In the genomic region with DNA sequence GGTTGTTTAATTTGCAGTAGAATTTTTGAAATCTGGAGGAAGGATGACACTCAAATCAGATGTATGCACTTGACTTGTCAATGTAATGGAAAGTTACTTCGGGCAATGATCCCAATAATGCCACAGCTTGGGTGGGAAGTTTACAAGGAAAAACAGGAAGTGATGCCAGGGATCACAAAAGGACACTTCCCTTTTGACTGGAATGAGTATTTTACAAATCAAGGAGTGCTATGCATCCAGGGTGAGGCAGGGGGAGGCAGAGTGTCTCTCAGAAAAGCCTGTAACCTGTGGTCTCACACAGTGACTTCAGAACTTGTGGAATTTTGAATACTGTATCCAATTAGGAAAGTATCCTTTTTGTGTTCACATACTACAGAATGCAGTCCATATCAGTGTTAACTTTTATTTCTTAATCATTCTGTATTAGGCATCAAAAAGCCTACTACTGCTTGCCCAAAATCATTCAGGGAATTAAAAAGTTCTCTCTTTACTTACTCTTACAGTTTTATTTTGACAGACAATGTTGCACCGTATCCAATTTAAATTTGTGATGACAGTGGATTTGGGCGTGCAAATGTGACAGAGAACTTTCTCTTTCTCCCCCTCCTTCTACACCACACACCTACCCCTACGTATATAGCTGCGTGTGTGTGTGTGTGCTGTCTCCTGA, we compare ENCODE assay signal across 8 cellular contexts.
DNase-seq lines count a peak whose midpoint lies in the region; ATAC-seq, FAIRE-seq and TF ChIP-seq lines count a peak whose summit lies in the region.

No MANE protein-coding gene starts in this region.

- no peak overlapping the region for H3K9ac ChIP-seq in KMS-11
- H3K9ac ChIP-seq in adipocyte (ENCODE audit: low read length) = no peak overlapping the region

- ATAC-seq in upper lobe of left lung (ENCODE audit: low FRiP score in 2 of 2) = peak; percentile 57 to 73
- no peak for ATAC-seq in stimulated activated naive CD8-positive, alpha-beta T cell treated with anti-CD3 and anti-CD28 coated beads, Interleukin-15, Interleukin-2, amounts not matched to agents 100 U/mL and 50 U/mL, for 24 hours

- FAIRE-seq in GM12892 (lab: Jason Lieb, UNC) = no peak

- H3K27me3 ChIP-seq in KMS-11 (ENCODE audit: insufficient read depth, low read depth) (no peaks in the 10 kb centered on the region), adipocyte (replicated peaks; ENCODE audit: control insufficient read depth, insufficient read depth, low read length) (no peaks in the 10 kb centered on the region), upper lobe of left lung (no peaks in the 10 kb centered on the region), ovary (no peaks in the 10 kb centered on the region)

- no TSS peak for BruUV-seq in Calu3 (replicated peaks; lab: Mats Ljungman, UMichigan)

- DNase-seq in Calu3 = peak; percentile 80
- peak; percentile 76 for DNase-seq in adipocyte (ENCODE audit: low read depth)
- peak; percentile 8 for DNase-seq in inferior parietal cortex (ENCODE audit: extremely low spot score)
- DNase-seq in upper lobe of left lung = peak in 1 of 2 donors; percentile 66
- DNase-seq in stimulated activated naive CD8-positive, alpha-beta T cell treated with anti-CD3 and anti-CD28 coated beads, Interleukin-15, Interleukin-2, amounts not matched to agents 100 U/mL and 50 U/mL, for 24 hours = no peak
- DNase-seq in GM12892 (ENCODE audit: insufficient read length) = no peak
- DNase-seq in ovary = no peak

- H3K4me1 Mint-ChIP-seq in Calu3 (ENCODE audit: low read depth, unreplicated experiment) = peaks cover 13% of the 10 kb centered on the region

- CTCF ChIA-PET in Calu3 (lab: Charles Lee) = interaction anchor here (0.6 to 2.8 kb wide), 7 partner anchors 17 to 450 kb away, joined by 3 to 10 read pairs (median 6); no protein-coding TSS in a partner anchor

- no peak overlapping the region for H3K4me3 Mint-ChIP-seq in Calu3 (ENCODE audit: low read depth, unreplicated experiment)

- H2AFZ ChIP-seq in KMS-11 (ENCODE audit: low read depth) = no peak overlapping the region

- H3K27me3 Mint-ChIP-seq in Calu3 (ENCODE audit: unreplicated experiment) = no peaks in the 10 kb centered on the region

- H3K79me2 ChIP-seq in KMS-11 (ENCODE audit: insufficient read depth, low read depth) = no peaks in the 10 kb centered on the region

- H3K9me3 Mint-ChIP-seq in Calu3 (ENCODE audit: low read depth, unreplicated experiment) = no peaks in the 10 kb centered on the region

- TF ChIP-seq POLR2A in upper lobe of left lung (IDR thresholded peaks at IDR 0.05) = no peak
- TF ChIP-seq POLR2A in GM12892 (IDR thresholded peaks at IDR 0.05; ENCODE audit: low read depth, low read length) = no peak
- no peak for TF ChIP-seq POLR2A in ovary (IDR thresholded peaks at IDR 0.05)

- H3K36me3 Mint-ChIP-seq in Calu3 (ENCODE audit: insufficient read depth, unreplicated experiment) = no peaks in the 10 kb centered on the region

- no peak overlapping the region for H3K4me2 ChIP-seq in KMS-11

- H3K27ac ChIP-seq in KMS-11 (no peak overlapping the region), upper lobe of left lung (peak overlapping the region in 1 of 4 donors; percentile 13), ovary (no peak overlapping the region)

- no peaks in the 10 kb centered on the region for H3K4me1 ChIP-seq in KMS-11 (ENCODE audit: low read depth, poor library complexity, severe bottlenecking)
- H3K4me1 ChIP-seq in adipocyte (ENCODE audit: control insufficient read depth, insufficient read depth, low read length) = peaks cover 8% of the 10 kb centered on the region
- H3K4me1 ChIP-seq in upper lobe of left lung = peaks cover 3 to 7% (median 5%) of the 10 kb centered on the region in 4 donors
- H3K4me1 ChIP-seq in ovary (ENCODE audit: insufficient read depth) = no peaks in the 10 kb centered on the region

- TF ChIP-seq CTCF in Calu3 (IDR thresholded peaks at IDR 0.05; ENCODE audit: unreplicated experiment) (peak; percentile 88), KMS-11 (conservative IDR thresholded peaks at IDR 0.05; ENCODE audit: low read depth, low read length) (peak; percentile 41; the same call in 1 of the 2 replicates), upper lobe of left lung (IDR thresholded peaks at IDR 0.05) (peak; percentile 51 to 78 (median 62)), ovary (IDR thresholded peaks at IDR 0.05) (no peak)

- no peaks in the 10 kb centered on the region for H4K20me1 ChIP-seq in KMS-11 (ENCODE audit: insufficient read depth)

- 72 to 76% methylated on average over 5 of the region's 5 CpGs for WGBS in upper lobe of left lung, 2 donors
- WGBS in ovary, 3 donors = 64 to 71% (median 67%) methylated on average over 5 of the region's 5 CpGs

- H3K36me3 ChIP-seq in KMS-11 (ENCODE audit: insufficient read depth) (no peaks in the 10 kb centered on the region), adipocyte (ENCODE audit: control insufficient read depth, insufficient read depth, low read length, severe bottlenecking) (no peaks in the 10 kb centered on the region), upper lobe of left lung (no peaks in the 10 kb centered on the region), ovary (no peaks in the 10 kb centered on the region)

- intact Hi-C loops in Calu3 (cut with micrococcal nuclease; ENCODE audit: unreplicated experiment) (loop anchor here (1.0 to 2.0 kb wide), 5 partner anchors 76 to 526 kb away; no protein-coding TSS in a partner anchor), ovary (cut with DNase I) (no loop called here)

- H3K4me3 ChIP-seq in KMS-11 (IDR thresholded peaks at IDR 0.05; ENCODE audit: insufficient read depth, low read depth, low read length) = no peak overlapping the region
- H3K4me3 ChIP-seq in adipocyte (ENCODE audit: low read length) = no peak overlapping the region
- H3K4me3 ChIP-seq in upper lobe of left lung = no peak overlapping the region
- no peak overlapping the region for H3K4me3 ChIP-seq in ovary

- TF ChIP-seq EP300 in upper lobe of left lung (IDR thresholded peaks at IDR 0.05) = peak in 2 of 4 donors; percentile 55 to 68
- TF ChIP-seq EP300 in ovary (IDR thresholded peaks at IDR 0.05) = no peak

- H3K9me3 ChIP-seq in adipocyte (ENCODE audit: control insufficient read depth, low read length) (no peaks in the 10 kb centered on the region), upper lobe of left lung (no peaks in the 10 kb centered on the region), ovary (no peaks in the 10 kb centered on the region)

- no peak overlapping the region for H3K27ac Mint-ChIP-seq in Calu3 (ENCODE audit: unreplicated experiment)

Comparison
In these comparisons a context has a peak if more than half of its experiments do, and no peak if none do; other contexts are left out.
1. DNase-seq: peak in Calu3 (single experiment), adipocyte (single experiment) and inferior parietal cortex (single experiment); none in stimulated activated naive CD8-positive, alpha-beta T cell treated with anti-CD3 and anti-CD28 coated beads, Interleukin-15, Interleukin-2, amounts not matched to agents 100 U/mL and 50 U/mL, for 24 hours (single experiment), GM12892 (single experiment) and ovary (0 of 5).
2. CTCF ChIP-seq: peak in Calu3 (single experiment), KMS-11 (single experiment) and upper lobe of left lung (6 of 6); none in ovary (0 of 3).